ENCODE assay signal across 11 cellular contexts in genomic region chr12:120598674-120599463, GRCh38. TPM values are rescaled to one million over a fixed set of nuclear protein-coding genes. Genes with fewer than 3 reads are reported as not detected.
DNase-seq lines count a peak whose midpoint lies in the region; ATAC-seq, FAIRE-seq and TF ChIP-seq lines count a peak whose summit lies in the region.
"Had no signal": no experiment of that assay in that cellular context is flagged by ENCODE, and none has a peak within 500 bp of the region (broad histone marks: within the 10 kb centered on the region; RNA-seq: fewer than 3 reads in every experiment).

No MANE protein-coding gene starts in this region.

- H3K36me3 ChIP-seq in astrocyte (ENCODE audit: insufficient read depth, low read length): no peaks in the 10 kb centered on the region

- ATAC-seq in GM19351 (IDR thresholded peaks at IDR 0.05; ENCODE audit: unreplicated experiment) (no peak), HG02852 (IDR thresholded peaks at IDR 0.05; ENCODE audit: unreplicated experiment) (no peak)
- ATAC-seq in activated T-cell treated with anti-CD3 and anti-CD28 coated beads, Interleukin-2, amount 50 U/mL, for 72 hours (replicated peaks in 1 of 2): no peak

- DNase-seq in AG10803 (ENCODE audit: low read depth): peak; percentile 34
- peak; percentile 54 for DNase-seq in HTR-8/SVneo (ENCODE audit: insufficient read length, low spot score)
- DNase-seq in astrocyte (ENCODE audit: low read depth): peak; percentile 20
- DNase-seq in kidney tubule cell (ENCODE audit: low spot score): peak; percentile 91
- DNase-seq in NCI-H1048 (lab: John Stamatoyannopoulos, UW): no peak
- DNase-seq in activated T-cell treated with anti-CD3 and anti-CD28 coated beads, Interleukin-2, amount 50 U/mL, for 72 hours: no peak
- DNase-seq: CD4-positive, alpha-beta memory T cell; NCI-H345 had no signal

- H3K4me3 ChIP-seq in AG10803 (ENCODE audit: low read length) (no peak overlapping the region), astrocyte (ENCODE audit: insufficient read depth, low read depth, low read length) (no peak overlapping the region)

- no peaks in the 10 kb centered on the region for H3K9me3 ChIP-seq in astrocyte (ENCODE audit: insufficient read depth, low read depth, low read length)

- TF ChIP-seq CTCF in AG10803 (conservative IDR thresholded peaks at IDR 0.05; ENCODE audit: low read length) (no peak), astrocyte (IDR thresholded peaks at IDR 0.05; ENCODE audit: insufficient read depth, low read depth, low read length) (no peak)

- H3K79me2 ChIP-seq in astrocyte (ENCODE audit: insufficient read depth, low read length): no peaks in the 10 kb centered on the region

- H3K9me3 Mint-ChIP-seq in astrocyte (ENCODE audit: unreplicated experiment): peaks cover 4% of the 10 kb centered on the region
- H3K9me3 Mint-ChIP-seq in activated T-cell treated with anti-CD3 and anti-CD28 coated beads, Interleukin-2, amount 50 U/mL, for 72 hours: no peaks in the 10 kb centered on the region
- H3K9me3 Mint-ChIP-seq: CD4-positive, alpha-beta memory T cell had no signal

- no peak overlapping the region for H3K4me3 Mint-ChIP-seq in astrocyte (ENCODE audit: unreplicated experiment)
- H3K4me3 Mint-ChIP-seq in activated T-cell treated with anti-CD3 and anti-CD28 coated beads, Interleukin-2, amount 50 U/mL, for 72 hours: no peak overlapping the region
- H3K4me3 Mint-ChIP-seq: CD4-positive, alpha-beta memory T cell had no signal

- H3K27ac ChIP-seq in astrocyte (ENCODE audit: low read depth, low read length): no peak overlapping the region

- no peaks in the 10 kb centered on the region for H3K36me3 Mint-ChIP-seq in astrocyte (ENCODE audit: low read depth, unreplicated experiment)
- H3K36me3 Mint-ChIP-seq in activated T-cell treated with anti-CD3 and anti-CD28 coated beads, Interleukin-2, amount 50 U/mL, for 72 hours (ENCODE audit: insufficient read depth in 2 of 2): no peaks in the 10 kb centered on the region
- H3K36me3 Mint-ChIP-seq: CD4-positive, alpha-beta memory T cell had no signal

- peak overlapping the region; percentile 29 for H3K4me2 ChIP-seq in astrocyte (ENCODE audit: low read length)

- peaks cover 13% of the 10 kb centered on the region for H3K27me3 ChIP-seq in astrocyte (ENCODE audit: insufficient read depth, low read length)

- H3K27ac Mint-ChIP-seq in astrocyte (ENCODE audit: unreplicated experiment): no peak overlapping the region
- no peak overlapping the region for H3K27ac Mint-ChIP-seq in activated T-cell treated with anti-CD3 and anti-CD28 coated beads, Interleukin-2, amount 50 U/mL, for 72 hours
- H3K27ac Mint-ChIP-seq: CD4-positive, alpha-beta memory T cell had no signal

- H3K4me1 ChIP-seq in astrocyte (ENCODE audit: insufficient read depth, low read length): no peaks in the 10 kb centered on the region

- H3K4me1 Mint-ChIP-seq in astrocyte (ENCODE audit: low read depth, unreplicated experiment): no peaks in the 10 kb centered on the region
- H3K4me1 Mint-ChIP-seq in activated T-cell treated with anti-CD3 and anti-CD28 coated beads, Interleukin-2, amount 50 U/mL, for 72 hours (ENCODE audit: low read depth): no peaks in the 10 kb centered on the region
- H3K4me1 Mint-ChIP-seq: CD4-positive, alpha-beta memory T cell had no signal

- H2AFZ ChIP-seq in astrocyte (ENCODE audit: low read depth, low read length): no peak overlapping the region

- H4K20me1 ChIP-seq in astrocyte (ENCODE audit: insufficient read depth, low read length): no peaks in the 10 kb centered on the region

- H3K9ac ChIP-seq in astrocyte (ENCODE audit: low read length): no peak overlapping the region

- no peak for FAIRE-seq in HTR-8/SVneo (lab: Jason Lieb, UNC)
- FAIRE-seq in astrocyte (lab: Jason Lieb, UNC): no peak
- FAIRE-seq: islet of Langerhans had no signal

- H3K27me3 Mint-ChIP-seq in astrocyte (ENCODE audit: low read depth, unreplicated experiment): peaks cover 40% of the 10 kb centered on the region
- H3K27me3 Mint-ChIP-seq in activated T-cell treated with anti-CD3 and anti-CD28 coated beads, Interleukin-2, amount 50 U/mL, for 72 hours (ENCODE audit: low read depth): peaks cover 27% of the 10 kb centered on the region

RNA-seq across cellular contexts. Expression of gene POP5, which starts 17.7 kb away (rescaled TPM):
- 31.3 and 36.0 TPM in 2 replicates for total RNA-seq in astrocyte
- total RNA-seq in activated T-cell treated with anti-CD3 and anti-CD28 coated beads, Interleukin-2, amount 50 U/mL, for 72 hours: 10 to 100 TPM; 37.4 to 40.8 TPM

RNA-seq across cellular contexts. Expression of gene CABP1, which starts 41.6 kb away (rescaled TPM):
- total RNA-seq in astrocyte: 0.19 and 0.30 TPM in 2 replicates
- 1 to 10 TPM in 1 of 2 donors, not detected in 1; 1.2 TPM for total RNA-seq in activated T-cell treated with anti-CD3 and anti-CD28 coated beads, Interleukin-2, amount 50 U/mL, for 72 hours
- total RNA-seq: CD4-positive, alpha-beta memory T cell had no signal

Comparison
In these comparisons a context has a peak if more than half of its experiments do, and no peak if none do; other contexts are left out.
1. DNase-seq: peak in AG10803 (single experiment), HTR-8/SVneo (single experiment), astrocyte (single experiment) and kidney tubule cell (single experiment); none in NCI-H1048 (single experiment) and activated T-cell treated with anti-CD3 and anti-CD28 coated beads, Interleukin-2, amount 50 U/mL, for 72 hours (0 of 2).